ENCODE assay signal across 15 cellular contexts in the genomic region with DNA sequence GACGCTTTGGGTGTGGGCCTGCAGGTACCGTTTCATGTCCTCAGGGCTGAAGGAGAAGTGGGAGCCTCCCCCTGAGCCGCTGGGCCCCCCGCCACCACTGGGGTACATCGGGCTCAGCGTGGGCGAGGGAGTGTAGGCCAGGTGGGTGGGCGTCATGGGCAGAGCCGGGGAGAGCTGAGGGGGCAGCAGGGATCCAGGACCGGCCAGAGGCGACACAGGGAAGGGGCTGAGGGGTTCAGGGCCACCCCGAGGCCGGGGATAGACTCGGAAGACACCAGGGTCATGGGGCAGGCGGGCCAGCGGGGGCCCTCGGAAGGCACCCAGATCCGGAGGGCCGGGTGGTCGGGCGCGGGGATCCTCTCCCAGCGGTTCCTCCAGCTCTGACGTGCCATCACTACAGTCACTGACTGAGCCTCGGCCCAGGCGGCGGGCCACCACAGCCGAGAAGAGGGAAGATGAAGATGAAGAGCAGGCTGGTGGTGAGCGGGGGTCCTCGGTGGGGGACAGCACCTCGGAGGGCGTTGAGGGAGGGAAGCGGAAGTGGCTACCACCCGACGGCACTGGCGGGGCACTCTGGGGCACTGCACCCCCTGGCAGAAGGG. TPM values are rescaled to one million over a fixed set of nuclear protein-coding genes. Genes with fewer than 3 reads are reported as not detected.
DNase-seq lines count a peak whose midpoint lies in the region; ATAC-seq and TF ChIP-seq lines count a peak whose summit lies in the region.
"Had no signal": no experiment of that assay in that cellular context is flagged by ENCODE, and none has a peak within 500 bp of the region (broad histone marks: within the 10 kb centered on the region; RNA-seq: fewer than 3 reads in every experiment).

No MANE protein-coding gene starts in this region.

- intact Hi-C loops in Right ventricle myocardium inferior (cut with DNase I), result loop anchor here (10.0 kb wide), 1 partner anchor 146 kb away; the partner anchor contains the start of gene CNFN
- intact Hi-C loops in cardiac septum (cut with DNase I), result loop anchor here (10.0 kb wide), 1 partner anchor 176 kb away; the partner anchor contains the start of gene LIPE

- ATAC-seq in Right ventricle myocardium inferior (no peak), GM18907 (IDR thresholded peaks at IDR 0.05; ENCODE audit: unreplicated experiment) (no peak)
- no peak for ATAC-seq in central memory CD8-positive, alpha-beta T cell (replicated peaks; ENCODE audit: extremely low read depth, poor library complexity, severe bottlenecking)
- ATAC-seq: CD8-positive, alpha-beta T cell had no signal

- H3K9me3 ChIP-seq in tibial nerve, result no peaks in the 10 kb centered on the region

- peak; percentile 64 for DNase-seq in Right ventricle myocardium inferior (ENCODE audit: missing footprints)
- no peak for DNase-seq in cardiac septum (ENCODE audit: low spot score)
- no peak for DNase-seq in central memory CD8-positive, alpha-beta T cell (ENCODE audit: low spot score in 2 of 2)
- DNase-seq in tibial nerve (ENCODE audit: low spot score in 2 of 2), result no peak
- no peak for DNase-seq in epidermal melanocyte (ENCODE audit: insufficient read length, low spot score)
- no peak for DNase-seq in cerebellar nuclear complex (lab: John Stamatoyannopoulos, UW)
- DNase-seq: ACHN; activated gamma-delta T cell treated with Interleukin-2 at 50 U/mL for 16 hours; CD8-positive, alpha-beta T cell; NCI-H1105 treated with DMSO at 0.1 percent for 48 hours; WERI-Rb-1 had no signal

- H3K27me3 ChIP-seq in tibial nerve, result no peaks in the 10 kb centered on the region
- H3K27me3 ChIP-seq: hepatocyte had no signal

- TF ChIP-seq EP300 in tibial nerve (IDR thresholded peaks at IDR 0.05), result no peak

- peaks cover 35% of the 10 kb centered on the region for H3K36me3 Mint-ChIP-seq in central memory CD8-positive, alpha-beta T cell (ENCODE audit: insufficient read depth)
- H3K36me3 Mint-ChIP-seq in nephron (ENCODE audit: low read depth), result peaks cover 9% of the 10 kb centered on the region

- H3K36me3 ChIP-seq in tibial nerve, result peaks cover 0 to 34% (median 0%) of the 10 kb centered on the region in 3 donors

- H3K4me1 Mint-ChIP-seq in central memory CD8-positive, alpha-beta T cell, result peaks cover 28% of the 10 kb centered on the region
- peaks cover 37% of the 10 kb centered on the region for H3K4me1 Mint-ChIP-seq in nephron

- TF ChIP-seq CTCF in nephron (IDR thresholded peaks at IDR 0.05; ENCODE audit: unreplicated experiment in 3 of 3) (no peak), tibial nerve (IDR thresholded peaks at IDR 0.05) (no peak)

- H3K27me3 Mint-ChIP-seq in central memory CD8-positive, alpha-beta T cell, result no peaks in the 10 kb centered on the region
- no peaks in the 10 kb centered on the region for H3K27me3 Mint-ChIP-seq in nephron (ENCODE audit: low read depth)

- H3K27ac ChIP-seq in tibial nerve, result peak overlapping the region; percentile 33 to 100 (median 100)
- H3K27ac ChIP-seq: hepatocyte, KMS-11, WERI-Rb-1 had no signal

- H3K4me3 ChIP-seq in tibial nerve, result no peak overlapping the region
- H3K4me3 ChIP-seq: hepatocyte had no signal

- no peaks in the 10 kb centered on the region for H3K9me3 Mint-ChIP-seq in central memory CD8-positive, alpha-beta T cell
- no peaks in the 10 kb centered on the region for H3K9me3 Mint-ChIP-seq in nephron
- H3K9me3 Mint-ChIP-seq: CD8-positive, alpha-beta T cell had no signal

- H3K4me1 ChIP-seq in tibial nerve, result peaks cover 0 to 83% (median 57%) of the 10 kb centered on the region in 4 donors

- 68 to 72% methylated on average over 33 to 36 of the region's 36 CpGs for WGBS in tibial nerve, 2 donors

- TF ChIP-seq POLR2A in tibial nerve (IDR thresholded peaks at IDR 0.05), result no peak

- peak overlapping the region; percentile 16 for H3K27ac Mint-ChIP-seq in central memory CD8-positive, alpha-beta T cell (ENCODE audit: low read depth)
- peak overlapping the region in 2 of 3 experiments; percentile 53 to 75 for H3K27ac Mint-ChIP-seq in nephron

- no peak overlapping the region for H3K4me3 Mint-ChIP-seq in central memory CD8-positive, alpha-beta T cell
- no peak overlapping the region for H3K4me3 Mint-ChIP-seq in nephron

RNA-seq across cellular contexts. Expression of gene ERF, which starts 5.7 kb away (rescaled TPM):
- total RNA-seq in Right ventricle myocardium inferior (44.4 TPM), cardiac septum (37.4 TPM), tibial nerve (10 to 100 TPM; 30.4 to 42.6 (median 35.1) TPM)

RNA-seq across cellular contexts. Expression of gene GSK3A, which starts 6.8 kb away (rescaled TPM):
- 36.3 TPM for total RNA-seq in Right ventricle myocardium inferior
- total RNA-seq in cardiac septum, result 39.6 TPM
- 10 to 100 TPM; 24.7 to 34.5 (median 28.3) TPM for total RNA-seq in tibial nerve

RNA-seq across cellular contexts. Expression of gene CIC, which starts 19.8 kb away (rescaled TPM):
- total RNA-seq in Right ventricle myocardium inferior (34.6 TPM), cardiac septum (51.3 TPM), tibial nerve (10 to 100 TPM; 27.0 to 74.1 (median 41.3) TPM)

RNA-seq across cellular contexts. Expression of gene ZNF526, which starts 29.1 kb away (rescaled TPM):
- total RNA-seq in Right ventricle myocardium inferior (6.1 TPM), cardiac septum (4.1 TPM), tibial nerve (1 to 10 TPM; 4.3 to 6.3 (median 6.3) TPM)

RNA-seq across cellular contexts. Expression of gene DEDD2, which starts 31.8 kb away (rescaled TPM):
- total RNA-seq in Right ventricle myocardium inferior (16.7 TPM), cardiac septum (10.2 TPM), tibial nerve (10 to 100 TPM; 33.9 to 56.2 (median 40.3) TPM)
